In the genomic region with DNA sequence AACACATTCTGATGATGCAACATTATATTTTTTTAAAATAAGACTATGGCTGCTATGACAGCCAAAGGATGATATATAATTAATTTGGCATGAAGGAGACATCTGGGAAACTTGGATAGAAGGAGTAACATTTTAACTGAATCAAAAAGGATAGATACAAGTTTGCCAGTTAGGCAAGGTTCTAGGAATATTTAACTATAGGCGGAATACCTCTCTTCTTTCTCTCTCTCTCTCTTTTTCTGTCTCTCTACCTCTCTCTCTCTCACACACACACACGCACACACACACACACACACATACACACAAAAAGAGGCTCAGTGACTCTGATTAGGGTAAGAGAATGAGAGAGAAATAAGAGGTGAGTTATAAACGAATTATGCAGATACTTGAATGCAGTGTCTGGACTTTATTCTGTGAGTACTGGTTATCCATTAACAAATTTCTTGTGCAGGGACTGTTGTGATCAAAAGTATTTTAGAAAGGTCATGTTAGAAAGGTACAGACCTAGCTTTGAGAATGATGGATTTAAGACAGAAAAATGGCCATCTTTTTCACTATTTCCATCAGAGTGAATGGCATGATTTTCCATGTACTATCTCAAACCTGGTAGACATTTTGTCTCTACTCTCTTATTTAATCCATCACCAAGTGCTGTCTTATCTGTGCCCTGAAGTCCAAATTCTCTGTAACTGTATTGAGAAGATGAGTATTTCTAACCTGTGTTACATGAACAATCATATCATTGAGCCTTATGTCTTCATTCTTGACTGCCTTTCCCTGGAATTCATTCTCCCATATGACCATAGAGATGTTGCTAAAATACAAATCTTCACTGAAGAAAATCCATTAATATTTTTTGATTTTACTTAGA, we compare ENCODE assay signal across 30 cellular contexts.
"Had no signal": no experiment of that assay in that cellular context is flagged by ENCODE, and none has a peak within 500 bp of the region (broad histone marks: within the 10 kb centered on the region; RNA-seq: fewer than 3 reads in every experiment).

No MANE protein-coding gene starts in this region.

- H3K36me3 Mint-ChIP-seq: activated CD8-positive, alpha-beta memory T cell treated with anti-CD3 and anti-CD28 coated beads, Interleukin-2, amount 10 ng/mL, durations not matched to agents 7 days and 5 days; activated naive CD4-positive, alpha-beta T cell treated with anti-CD3 and anti-CD28 coated beads, Interleukin-2, amount 10 ng/mL, durations not matched to agents 7 days and 5 days had no signal

- DNase-seq: activated B cell treated with CpG ODN at 0.5 μM for 24 hours; activated CD4-positive, alpha-beta memory T cell treated with anti-CD3 and anti-CD28 coated beads, Interleukin-2, amount 10 ng/mL, durations not matched to agents 7 days and 5 days; activated CD4-positive, alpha-beta T cell treated with anti-CD3 and anti-CD28 coated beads for 4 hours; activated CD4-positive, CD25-positive, alpha-beta regulatory T cell treated with anti-CD3 and anti-CD28 coated beads, Interleukin-2, amount 50 U/mL, for 72 hours; activated CD8-positive, alpha-beta memory T cell treated with anti-CD3 and anti-CD28 coated beads for 24 hours; activated CD8-positive, alpha-beta memory T cell treated with anti-CD3 and anti-CD28 coated beads, Interleukin-2, amount 10 ng/mL, durations not matched to agents 7 days and 5 days; activated CD8-positive, alpha-beta memory T cell treated with anti-CD3 and anti-CD28 coated beads, Interleukin-2, amount 50 U/mL, for 48 hours; activated effector memory CD4-positive, alpha-beta T cell treated with Interleukin-2 at 50 U/mL for 16 hours; activated naive CD4-positive, alpha-beta T cell treated with anti-CD3 and anti-CD28 coated beads, Interleukin-2, amount 10 ng/mL, durations not matched to agents 7 days and 5 days; activated naive CD8-positive, alpha-beta T cell treated with anti-CD3 and anti-CD28 coated beads, Interleukin-2, amount 50 U/mL, for 24 hours; activated T-cell treated with anti-CD3 and anti-CD28 coated beads, Interleukin-2, amount 50 U/mL, for 48 hours; anterior cingulate cortex; caudate nucleus; NCI-H1105; NCI-H1417 treated with DMSO at 0.1 percent for 48 hours; NCI-H187 treated with DMSO at 0.1 percent for 48 hours; NCI-H2081; NCI-H2171 treated with DMSO at 0.1 percent for 48 hours; NCI-H2227 treated with DMSO at 0.1 percent for 48 hours; NCI-H524 treated with DMSO at 0.1 percent for 48 hours; SHP77; SK-N-SH; SW 1271; T-helper 1 cell; T-helper 2 cell; T-helper 9 cell had no signal

- H3K4me3 Mint-ChIP-seq: activated B cell treated with CpG ODN at 0.5 μM for 24 hours; activated CD4-positive, alpha-beta memory T cell treated with anti-CD3 and anti-CD28 coated beads, Interleukin-2, amount 10 ng/mL, durations not matched to agents 7 days and 5 days; activated CD8-positive, alpha-beta memory T cell treated with anti-CD3 and anti-CD28 coated beads, Interleukin-2, amount 10 ng/mL, durations not matched to agents 7 days and 5 days; activated naive CD4-positive, alpha-beta T cell treated with anti-CD3 and anti-CD28 coated beads, Interleukin-2, amount 10 ng/mL, durations not matched to agents 7 days and 5 days; activated naive CD8-positive, alpha-beta T cell; activated naive CD8-positive, alpha-beta T cell treated with anti-CD3 and anti-CD28 coated beads, Interleukin-2, amount 50 U/mL, for 24 hours; brain had no signal

- H3K27ac Mint-ChIP-seq: activated B cell treated with CpG ODN at 0.5 μM for 24 hours; activated CD4-positive, alpha-beta memory T cell treated with anti-CD3 and anti-CD28 coated beads, Interleukin-2, amount 10 ng/mL, durations not matched to agents 7 days and 5 days; activated CD8-positive, alpha-beta memory T cell treated with anti-CD3 and anti-CD28 coated beads, Interleukin-2, amount 10 ng/mL, durations not matched to agents 7 days and 5 days; activated naive CD4-positive, alpha-beta T cell treated with anti-CD3 and anti-CD28 coated beads, Interleukin-2, amount 10 ng/mL, durations not matched to agents 7 days and 5 days; activated naive CD8-positive, alpha-beta T cell; activated naive CD8-positive, alpha-beta T cell treated with anti-CD3 and anti-CD28 coated beads, Interleukin-2, amount 50 U/mL, for 24 hours; brain had no signal

- ATAC-seq: activated CD8-positive, alpha-beta memory T cell treated with anti-CD3 and anti-CD28 coated beads, Interleukin-2, amount 10 ng/mL, durations not matched to agents 7 days and 5 days; activated naive CD8-positive, alpha-beta T cell treated with anti-CD3 and anti-CD28 coated beads, Interleukin-2, amount 50 U/mL, for 24 hours; K562; Panc1 had no signal

- H3K4me1 Mint-ChIP-seq: activated B cell treated with CpG ODN at 0.5 μM for 24 hours; activated CD4-positive, alpha-beta memory T cell treated with anti-CD3 and anti-CD28 coated beads, Interleukin-2, amount 10 ng/mL, durations not matched to agents 7 days and 5 days; activated CD8-positive, alpha-beta memory T cell treated with anti-CD3 and anti-CD28 coated beads, Interleukin-2, amount 10 ng/mL, durations not matched to agents 7 days and 5 days; activated naive CD4-positive, alpha-beta T cell treated with anti-CD3 and anti-CD28 coated beads, Interleukin-2, amount 10 ng/mL, durations not matched to agents 7 days and 5 days; activated naive CD8-positive, alpha-beta T cell treated with anti-CD3 and anti-CD28 coated beads, Interleukin-2, amount 50 U/mL, for 24 hours; brain had no signal

- H3K27me3 Mint-ChIP-seq: activated B cell treated with CpG ODN at 0.5 μM for 24 hours; activated CD4-positive, alpha-beta memory T cell treated with anti-CD3 and anti-CD28 coated beads, Interleukin-2, amount 10 ng/mL, durations not matched to agents 7 days and 5 days; activated CD8-positive, alpha-beta memory T cell treated with anti-CD3 and anti-CD28 coated beads, Interleukin-2, amount 10 ng/mL, durations not matched to agents 7 days and 5 days; activated naive CD4-positive, alpha-beta T cell treated with anti-CD3 and anti-CD28 coated beads, Interleukin-2, amount 10 ng/mL, durations not matched to agents 7 days and 5 days; activated naive CD8-positive, alpha-beta T cell; activated naive CD8-positive, alpha-beta T cell treated with anti-CD3 and anti-CD28 coated beads, Interleukin-2, amount 50 U/mL, for 24 hours; brain had no signal
